Comparison of ENCODE assay signal across 14 cellular contexts in the genomic region with DNA sequence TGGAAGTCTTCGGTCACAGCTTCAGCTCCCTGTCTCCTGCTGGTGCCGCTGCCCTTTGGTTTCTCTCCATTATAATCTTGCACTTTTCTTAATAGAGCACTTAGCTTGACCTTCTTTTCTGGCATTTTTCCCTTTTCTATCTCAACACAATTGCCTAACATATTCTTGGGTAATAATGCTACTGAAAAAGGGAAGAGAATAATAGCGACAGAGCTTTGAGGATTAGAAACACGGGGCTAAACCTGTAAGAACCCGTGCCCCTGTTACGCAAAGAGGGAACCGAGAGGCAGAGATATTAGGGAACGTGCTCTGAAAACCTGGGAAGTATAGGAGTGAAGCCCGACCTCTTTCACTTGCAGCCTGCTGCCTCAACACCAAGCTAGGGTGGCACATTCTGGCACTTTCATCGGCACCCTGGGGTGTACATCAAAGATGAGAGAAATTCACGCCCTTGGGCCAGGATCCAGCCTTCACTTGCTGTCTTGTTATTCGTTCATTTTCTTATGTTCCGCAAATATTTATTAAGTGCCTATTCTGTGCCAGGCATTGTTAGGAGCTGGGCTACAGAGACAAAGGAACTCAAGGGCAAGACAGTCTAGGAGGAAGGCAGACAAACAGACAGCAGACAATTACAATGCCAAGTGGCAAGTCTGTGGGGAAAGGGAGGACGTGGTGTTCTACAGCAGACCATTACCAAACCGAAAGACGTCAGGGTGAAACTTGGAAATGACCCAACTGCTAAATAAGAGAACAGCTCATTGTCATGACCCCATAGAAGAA. TPM values are rescaled to one million over a fixed set of nuclear protein-coding genes. Genes with fewer than 3 reads are reported as not detected.
DNase-seq lines count a peak whose midpoint lies in the region; ATAC-seq, FAIRE-seq and TF ChIP-seq lines count a peak whose summit lies in the region.
"Had no signal": no experiment of that assay in that cellular context is flagged by ENCODE, and none has a peak within 500 bp of the region (broad histone marks: within the 10 kb centered on the region; RNA-seq: fewer than 3 reads in every experiment).

No MANE protein-coding gene starts in this region.

- no peaks in the 10 kb centered on the region for H3K79me2 ChIP-seq in HepG2 (ENCODE audit: insufficient read depth, low read length)

- H3K4me2 ChIP-seq in HepG2 (ENCODE audit: low read depth, low read length) = no peak overlapping the region
- H3K4me2 ChIP-seq: GM23338 had no signal

- no peak for ATAC-seq in HepG2
- no peak for ATAC-seq in GM18909 (IDR thresholded peaks at IDR 0.05; ENCODE audit: poor library complexity, unreplicated experiment)
- ATAC-seq: GM23338 had no signal

- H3K9me3 ChIP-seq in liver (ENCODE audit: control insufficient read depth in 4 of 4, low read length in 3 of 4) (no peaks in the 10 kb centered on the region), HepG2 (ENCODE audit: low read length) (no peaks in the 10 kb centered on the region), mucosa of rectum (ENCODE audit: control insufficient read depth in 2 of 2, low read length in 2 of 2) (no peaks in the 10 kb centered on the region)
- H3K9me3 ChIP-seq: uterus had no signal

- H3K36me3 ChIP-seq in liver (ENCODE audit: control insufficient read depth in 4 of 4, insufficient read depth in 3 of 4, low read depth in 1 of 4, low read length in 3 of 4) (no peaks in the 10 kb centered on the region), HepG2 (replicated peaks in 1 of 2; ENCODE audit: control insufficient read depth in 1 of 2, insufficient read depth in 2 of 2, low read length in 2 of 2) (no peaks in the 10 kb centered on the region), mucosa of rectum (ENCODE audit: control insufficient read depth in 2 of 2, insufficient read depth in 2 of 2, low read length in 2 of 2) (no peaks in the 10 kb centered on the region)
- H3K36me3 ChIP-seq: uterus had no signal

- intact Hi-C loops in HepG2 (cut with micrococcal nuclease; ENCODE audit: unreplicated experiment) (no loop called here), dorsolateral prefrontal cortex (cut with DNase I) (no loop called here)

- H3K27ac ChIP-seq in liver (ENCODE audit: low read depth in 1 of 2, low read length in 2 of 2) (peak overlapping the region; percentile 66 to 76), HepG2 (ENCODE audit: extremely low read length, insufficient read depth, low read length) (no peak overlapping the region), dorsolateral prefrontal cortex (peak overlapping the region in 30 of 59 donors; percentile 2 to 79 (median 56)), mucosa of rectum (ENCODE audit: low read depth in 2 of 2, low read length in 2 of 2) (peak overlapping the region; percentile 5 to 78)
- H3K27ac ChIP-seq: uterus had no signal

- TF ChIP-seq CTCF in liver (IDR thresholded peaks at IDR 0.05; ENCODE audit: low read depth, low read length, missing input control) (no peak), HepG2 (CRISPR knock-in tag; IDR thresholded peaks at IDR 0.05) (no peak), dorsolateral prefrontal cortex (IDR thresholded peaks at IDR 0.05 in 54 of 56, conservative IDR thresholded peaks at IDR 0.05 in 2 of 56; ENCODE audit: low read depth in 1 of 56, partially characterized antibody in 56 of 56) (no peak)

- no peak for TF ChIP-seq EP300 in HepG2 (IDR thresholded peaks at IDR 0.05; ENCODE audit: low read depth in 2 of 2, low read length in 2 of 2)
- no peak for TF ChIP-seq EP300 in HepG2 (CRISPR knock-in tag; IDR thresholded peaks at IDR 0.05; ENCODE audit: borderline replicate concordance)

- H4K20me1 ChIP-seq in HepG2 (ENCODE audit: insufficient read depth, low read length) = no peaks in the 10 kb centered on the region

- in situ Hi-C loops in HepG2 (cut with HindIII; ENCODE audit: extremely low pct_ligation_motif_present, low pct_unique_long_range_greater_than_20kb) = no loop called here

- no peak for TF ChIP-seq POLR2A in HepG2 (IDR thresholded peaks at IDR 0.05; ENCODE audit: insufficient read depth in 1 of 2, low read depth in 2 of 2, low read length in 2 of 2)

- CTCF ChIA-PET in HepG2 (lab: Yijun Ruan, JAX; ENCODE audit: low intra/inter-chr PET ratio, low total read pairs) = no interaction called here

- BruUV-seq in HepG2 (replicated peaks; lab: Mats Ljungman, UMichigan) = no TSS peak

- H3K27me3 ChIP-seq in liver (ENCODE audit: control insufficient read depth in 4 of 4, insufficient read depth in 4 of 4, low read length in 3 of 4) (no peaks in the 10 kb centered on the region), HepG2 (ENCODE audit: control insufficient read depth in 1 of 2, insufficient read depth in 2 of 2, low read length in 2 of 2) (peaks cover 0 to 6% of the 10 kb centered on the region in 2 experiments; a peak in 1 of 5 replicates), dorsolateral prefrontal cortex (peaks cover 0 to 3% (median 0%) of the 10 kb centered on the region in 45 donors), mucosa of rectum (ENCODE audit: control insufficient read depth in 2 of 2, insufficient read depth in 2 of 2, low read length in 2 of 2) (peaks cover 0 to 2% of the 10 kb centered on the region in 2 donors)
- H3K27me3 ChIP-seq: uterus had no signal

- no peak overlapping the region for H3K9ac ChIP-seq in liver (ENCODE audit: low read depth in 1 of 2, low read length in 2 of 2)
- no peak overlapping the region for H3K9ac ChIP-seq in HepG2 (ENCODE audit: insufficient read depth, low read depth, low read length)
- no peak overlapping the region for H3K9ac ChIP-seq in mucosa of rectum (ENCODE audit: low read depth in 1 of 2, low read length in 2 of 2)

- DNase-seq in HepG2 (ENCODE audit: low spot score) (no peak), dorsolateral prefrontal cortex (no peak), DMS114 treated with DMSO at 0.1 percent for 48 hours (lab: John Stamatoyannopoulos, UW; ENCODE audit: unreplicated experiment) (no peak), NCI-H2029 (lab: John Stamatoyannopoulos, UW) (no peak), epidermal melanocyte (ENCODE audit: insufficient read length, low spot score) (no peak)
- DNase-seq: KG1, T1000, uterus had no signal

- no peak for FAIRE-seq in HepG2 (lab: Jason Lieb, UNC)

- peaks cover 19 to 44% (median 37%) of the 10 kb centered on the region in 4 donors for H3K4me1 ChIP-seq in liver (ENCODE audit: control insufficient read depth in 4 of 4, insufficient read depth in 4 of 4, low read length in 3 of 4)
- peaks cover 6% of the 10 kb centered on the region for H3K4me1 ChIP-seq in HepG2 (ENCODE audit: insufficient read depth, low read length)
- peaks cover 41 to 49% of the 10 kb centered on the region in 2 donors for H3K4me1 ChIP-seq in mucosa of rectum (ENCODE audit: control insufficient read depth in 2 of 2, insufficient read depth in 2 of 2, low read length in 2 of 2)
- H3K4me1 ChIP-seq: uterus had no signal

- H3K4me3 ChIP-seq in liver (ENCODE audit: low read depth in 1 of 3, low read length in 3 of 3) = no peak overlapping the region
- no peak overlapping the region for H3K4me3 ChIP-seq in HepG2 (replicated peaks in 1 of 3; ENCODE audit: insufficient read depth in 1 of 3, low read depth in 2 of 3, low read length in 3 of 3)
- H3K4me3 ChIP-seq in dorsolateral prefrontal cortex = peak overlapping the region in 1 of 59 donors; percentile 27
- H3K4me3 ChIP-seq in mucosa of rectum (ENCODE audit: low read length in 2 of 2) = no peak overlapping the region
- H3K4me3 ChIP-seq: GM23338, uterus had no signal

- TF ChIP-seq RAD21 in liver (IDR thresholded peaks at IDR 0.05) = no peak
- no peak for TF ChIP-seq RAD21 in HepG2 (CRISPR knock-in tag; IDR thresholded peaks at IDR 0.05)

- POLR2A ChIA-PET in HepG2 (lab: Yijun Ruan, JAX) = no interaction called here

- WGBS in liver = 55% methylated on average over 16 of the region's 16 CpGs
- 57% methylated on average over 16 of the region's 16 CpGs for WGBS in HepG2 (ENCODE audit: low lambda C conversion rate)

- no peak overlapping the region for H2AFZ ChIP-seq in HepG2 (ENCODE audit: low read length)
- H2AFZ ChIP-seq: GM23338 had no signal

RNA-seq across cellular contexts. Expression of a gene that starts 33.0 kb away (rescaled TPM):
- total RNA-seq in liver (not detected), HepG2 (2016; rRNA removed; fragmentation: Illumina TruSeq; extraction: Trizol) (not detected in 2 replicates), dorsolateral prefrontal cortex (10 to 100 TPM in 1 of 120 experiments, 1 to 10 TPM in 118, under 1 TPM in 1; 0.91 to 11.2 (median 4.1) TPM)
- polyA plus RNA-seq in liver (not detected), HepG2 (2011; rRNA removed) (not detected in 2 replicates)
- not detected in 2 replicates for total RNA-seq in HepG2 (2016; cell fraction: cytosol; rRNA removed; fragmentation: Illumina TruSeq; extraction: Trizol; ENCODE audit: low read depth)
- total RNA-seq in HepG2 (2016; cell fraction: insoluble cytoplasmic fraction; rRNA removed; fragmentation: Illumina TruSeq; extraction: Trizol) = not detected in 2 replicates
- not detected in 2 replicates for total RNA-seq in HepG2 (2016; cell fraction: membrane; rRNA removed; fragmentation: Illumina TruSeq; extraction: Trizol)
- total RNA-seq in HepG2 (2016; cell fraction: nucleus; rRNA removed; fragmentation: Illumina TruSeq; extraction: Trizol) = not detected in 2 replicates
- polyA plus RNA-seq in HepG2 (2011; cell fraction: cytosol; rRNA removed) = not detected in 2 replicates
- not detected in 2 replicates for polyA plus RNA-seq in HepG2 (2011; cell fraction: nucleus; rRNA removed)
- polyA plus RNA-seq in HepG2 (2012) = not detected in 2 replicates
- polyA plus RNA-seq in HepG2 (2016; cell fraction: cytosol; fragmentation: Illumina TruSeq; extraction: Trizol; ENCODE audit: low read depth) = not detected in 2 replicates
- not detected in 2 replicates for polyA plus RNA-seq in HepG2 (2016; cell fraction: insoluble cytoplasmic fraction; fragmentation: Illumina TruSeq; extraction: Trizol; ENCODE audit: low read depth)
- not detected in 2 replicates for polyA plus RNA-seq in HepG2 (2016; cell fraction: membrane; fragmentation: Illumina TruSeq; extraction: Trizol; ENCODE audit: low read depth)
- not detected in 2 replicates for polyA plus RNA-seq in HepG2 (2016; cell fraction: nucleus; fragmentation: Illumina TruSeq; extraction: Trizol; ENCODE audit: insufficient read depth, low read depth)
- not detected in 2 replicates for polyA minus RNA-seq in HepG2 (2011; rRNA and poly(A)+ RNA removed; ENCODE audit: low replicate concordance)
- not detected in 2 replicates for polyA minus RNA-seq in HepG2 (2011; cell fraction: cytosol; rRNA and poly(A)+ RNA removed)
- not detected in 2 replicates for polyA minus RNA-seq in HepG2 (2011; cell fraction: nucleus; rRNA and poly(A)+ RNA removed)
- total RNA-seq: GM23338, posterior vena cava, uterus had no signal
- polyA plus RNA-seq: AG04450, GM23338 had no signal

RNA-seq across cellular contexts. Expression of a gene that starts 46.4 kb away (rescaled TPM):
- total RNA-seq in liver (10 to 100 TPM in 1 of 2 donors, 1 to 10 TPM in 1; 3.6 to 25.1 TPM), HepG2 (2016; rRNA removed; fragmentation: Illumina TruSeq; extraction: Trizol) (1.1 and 1.3 TPM in 2 replicates), dorsolateral prefrontal cortex (100 to 1,000 TPM in 3 of 120 experiments, 10 to 100 TPM in 117; 39.2 to 105 (median 77.5) TPM)
- polyA plus RNA-seq in liver (10 to 100 TPM; 11.5 to 22.2 TPM), HepG2 (2011; rRNA removed) (0.85 and 0.90 TPM in 2 replicates)
- 1.3 and 1.8 TPM in 2 replicates for total RNA-seq in HepG2 (2016; cell fraction: cytosol; rRNA removed; fragmentation: Illumina TruSeq; extraction: Trizol; ENCODE audit: low read depth)
- 1.2 and 1.3 TPM in 2 replicates for total RNA-seq in HepG2 (2016; cell fraction: insoluble cytoplasmic fraction; rRNA removed; fragmentation: Illumina TruSeq; extraction: Trizol)
- total RNA-seq in HepG2 (2016; cell fraction: membrane; rRNA removed; fragmentation: Illumina TruSeq; extraction: Trizol) = 2.2 and 2.3 TPM in 2 replicates
- total RNA-seq in HepG2 (2016; cell fraction: nucleus; rRNA removed; fragmentation: Illumina TruSeq; extraction: Trizol) = 0.78 TPM in 2 replicates
- polyA plus RNA-seq in HepG2 (2011; cell fraction: cytosol; rRNA removed) = 0.47 and 0.62 TPM in 2 replicates
- polyA plus RNA-seq in HepG2 (2011; cell fraction: nucleus; rRNA removed) = 0.83 and 1.2 TPM in 2 replicates
- polyA plus RNA-seq in HepG2 (2012) = 0.30 and 0.45 TPM in 2 replicates
- polyA plus RNA-seq in HepG2 (2016; cell fraction: cytosol; fragmentation: Illumina TruSeq; extraction: Trizol; ENCODE audit: low read depth) = 2.1 and 2.9 TPM in 2 replicates
- 1.7 and 2.3 TPM in 2 replicates for polyA plus RNA-seq in HepG2 (2016; cell fraction: insoluble cytoplasmic fraction; fragmentation: Illumina TruSeq; extraction: Trizol; ENCODE audit: low read depth)
- 3.3 and 3.5 TPM in 2 replicates for polyA plus RNA-seq in HepG2 (2016; cell fraction: membrane; fragmentation: Illumina TruSeq; extraction: Trizol; ENCODE audit: low read depth)
- polyA plus RNA-seq in HepG2 (2016; cell fraction: nucleus; fragmentation: Illumina TruSeq; extraction: Trizol; ENCODE audit: insufficient read depth, low read depth) = 2.0 and 3.4 TPM in 2 replicates
- 0.20 and 0.87 TPM in 2 replicates for polyA minus RNA-seq in HepG2 (2011; rRNA and poly(A)+ RNA removed; ENCODE audit: low replicate concordance)
- polyA minus RNA-seq in HepG2 (2011; cell fraction: cytosol; rRNA and poly(A)+ RNA removed) = not detected in 2 replicates
- polyA minus RNA-seq in HepG2 (2011; cell fraction: nucleus; rRNA and poly(A)+ RNA removed) = 0.75 and 0.77 TPM in 2 replicates
